ENCODE assay signal across 1 cellular context in the genomic region with DNA sequence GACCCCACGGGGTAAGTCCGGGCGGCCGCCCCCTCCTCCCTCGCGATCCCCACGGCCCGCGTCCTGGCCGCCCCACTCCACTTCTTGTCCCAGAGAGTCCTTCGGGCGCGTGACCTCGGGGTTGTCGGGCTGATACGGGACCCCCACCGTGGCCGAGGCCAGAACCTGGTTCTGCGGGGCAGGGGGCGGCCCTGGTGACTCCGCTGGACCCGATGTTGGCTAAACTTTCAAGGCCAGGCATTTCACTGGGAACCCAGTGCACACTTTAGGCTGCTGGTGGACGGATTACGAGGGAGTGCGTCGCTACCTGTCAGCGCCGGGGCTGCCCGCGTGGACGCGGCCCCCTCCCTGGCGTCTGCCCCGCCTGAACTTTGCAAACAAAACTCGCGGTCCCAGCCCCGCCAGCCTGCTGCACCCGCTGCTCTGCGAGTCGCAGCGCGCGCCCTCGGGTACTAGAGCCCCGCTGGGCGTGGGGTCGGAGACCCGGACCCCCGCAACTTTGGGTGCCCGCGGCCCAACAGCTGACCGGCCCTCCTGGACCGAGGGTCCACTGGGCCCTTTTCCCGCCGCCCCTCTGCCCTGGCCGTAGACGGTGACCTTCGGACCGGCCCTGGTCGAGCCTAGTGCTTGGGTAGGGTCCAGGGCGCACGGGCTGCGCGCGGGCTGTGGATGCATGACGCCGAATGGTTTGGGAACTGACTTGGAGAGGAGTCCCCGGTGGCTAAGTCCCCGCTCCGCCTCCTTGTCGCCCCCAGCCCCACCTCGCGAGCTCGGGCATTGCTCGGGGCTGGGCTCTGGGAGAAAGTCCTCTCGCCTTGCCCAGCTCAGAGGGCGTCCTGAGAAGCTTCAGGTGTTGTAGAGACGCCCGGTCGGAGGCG.
TF ChIP-seq lines count a peak whose summit lies in the region.

No MANE protein-coding gene starts in this region.

TF ChIP-seq in HepG2, 621 proteins besides CTCF, POLR2A, EP300 and RAD21 (continued from another document and continues in another):
- no peak for TF ChIP-seq DMTF1 (CRISPR knock-in tag; IDR thresholded peaks at IDR 0.05)
- peak; percentile 91 for TF ChIP-seq ZFP41 (CRISPR knock-in tag; IDR thresholded peaks at IDR 0.05; ENCODE audit: borderline replicate concordance)
- TF ChIP-seq CREB1 (IDR thresholded peaks at IDR 0.05): no peak
- no peak for TF ChIP-seq CREB1 (CRISPR knock-in tag; IDR thresholded peaks at IDR 0.05)
- no peak for TF ChIP-seq EZH2 (conservative IDR thresholded peaks at IDR 0.05; ENCODE audit: low read depth, low read length)
- peak; percentile 84 for TF ChIP-seq DMAP1 (CRISPR knock-in tag; IDR thresholded peaks at IDR 0.05)
- peak; percentile 52; the same call in 1 of the 2 replicates for TF ChIP-seq SALL2 (CRISPR knock-in tag; IDR thresholded peaks at IDR 0.05)
- TF ChIP-seq ZNF768 (CRISPR knock-in tag; IDR thresholded peaks at IDR 0.05): no peak; the same call in 1 of the 2 replicates
- no peak for TF ChIP-seq LRRFIP1 (CRISPR knock-in tag; conservative IDR thresholded peaks at IDR 0.05)
- no peak for TF ChIP-seq ZNF260 (CRISPR knock-in tag; IDR thresholded peaks at IDR 0.05; ENCODE audit: borderline replicate concordance, low read depth)
- no peak for TF ChIP-seq ZNF12 (CRISPR knock-in tag; IDR thresholded peaks at IDR 0.05)
- no peak for TF ChIP-seq GATA4 (IDR thresholded peaks at IDR 0.05; ENCODE audit: borderline replicate concordance, low read depth)
- TF ChIP-seq SNAI1 (CRISPR knock-in tag; IDR thresholded peaks at IDR 0.05; ENCODE audit: borderline replicate concordance): peak; percentile 92; the same call in 1 of the 2 replicates
- TF ChIP-seq MAFG (CRISPR knock-in tag; IDR thresholded peaks at IDR 0.05): no peak
- TF ChIP-seq, protein P1, sequence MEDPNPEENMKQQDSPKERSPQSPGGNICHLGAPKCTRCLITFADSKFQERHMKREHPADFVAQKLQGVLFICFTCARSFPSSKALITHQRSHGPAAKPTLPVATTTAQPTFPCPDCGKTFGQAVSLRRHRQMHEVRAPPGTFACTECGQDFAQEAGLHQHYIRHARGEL (CRISPR knock-in tag; IDR thresholded peaks at IDR 0.05): no peak; the same call in 1 of the 2 replicates
- TF ChIP-seq ZNF354B (CRISPR knock-in tag; IDR thresholded peaks at IDR 0.05): 0 out of 2 replicates have a peak, but pooled peaks have one; percentile 21
- no peak for TF ChIP-seq ZFP37 (CRISPR knock-in tag; IDR thresholded peaks at IDR 0.05; ENCODE audit: borderline replicate concordance)
- peak; percentile 10; the same call in 1 of the 2 replicates for TF ChIP-seq THAP11 (CRISPR knock-in tag; IDR thresholded peaks at IDR 0.05)
- TF ChIP-seq, protein P2, sequence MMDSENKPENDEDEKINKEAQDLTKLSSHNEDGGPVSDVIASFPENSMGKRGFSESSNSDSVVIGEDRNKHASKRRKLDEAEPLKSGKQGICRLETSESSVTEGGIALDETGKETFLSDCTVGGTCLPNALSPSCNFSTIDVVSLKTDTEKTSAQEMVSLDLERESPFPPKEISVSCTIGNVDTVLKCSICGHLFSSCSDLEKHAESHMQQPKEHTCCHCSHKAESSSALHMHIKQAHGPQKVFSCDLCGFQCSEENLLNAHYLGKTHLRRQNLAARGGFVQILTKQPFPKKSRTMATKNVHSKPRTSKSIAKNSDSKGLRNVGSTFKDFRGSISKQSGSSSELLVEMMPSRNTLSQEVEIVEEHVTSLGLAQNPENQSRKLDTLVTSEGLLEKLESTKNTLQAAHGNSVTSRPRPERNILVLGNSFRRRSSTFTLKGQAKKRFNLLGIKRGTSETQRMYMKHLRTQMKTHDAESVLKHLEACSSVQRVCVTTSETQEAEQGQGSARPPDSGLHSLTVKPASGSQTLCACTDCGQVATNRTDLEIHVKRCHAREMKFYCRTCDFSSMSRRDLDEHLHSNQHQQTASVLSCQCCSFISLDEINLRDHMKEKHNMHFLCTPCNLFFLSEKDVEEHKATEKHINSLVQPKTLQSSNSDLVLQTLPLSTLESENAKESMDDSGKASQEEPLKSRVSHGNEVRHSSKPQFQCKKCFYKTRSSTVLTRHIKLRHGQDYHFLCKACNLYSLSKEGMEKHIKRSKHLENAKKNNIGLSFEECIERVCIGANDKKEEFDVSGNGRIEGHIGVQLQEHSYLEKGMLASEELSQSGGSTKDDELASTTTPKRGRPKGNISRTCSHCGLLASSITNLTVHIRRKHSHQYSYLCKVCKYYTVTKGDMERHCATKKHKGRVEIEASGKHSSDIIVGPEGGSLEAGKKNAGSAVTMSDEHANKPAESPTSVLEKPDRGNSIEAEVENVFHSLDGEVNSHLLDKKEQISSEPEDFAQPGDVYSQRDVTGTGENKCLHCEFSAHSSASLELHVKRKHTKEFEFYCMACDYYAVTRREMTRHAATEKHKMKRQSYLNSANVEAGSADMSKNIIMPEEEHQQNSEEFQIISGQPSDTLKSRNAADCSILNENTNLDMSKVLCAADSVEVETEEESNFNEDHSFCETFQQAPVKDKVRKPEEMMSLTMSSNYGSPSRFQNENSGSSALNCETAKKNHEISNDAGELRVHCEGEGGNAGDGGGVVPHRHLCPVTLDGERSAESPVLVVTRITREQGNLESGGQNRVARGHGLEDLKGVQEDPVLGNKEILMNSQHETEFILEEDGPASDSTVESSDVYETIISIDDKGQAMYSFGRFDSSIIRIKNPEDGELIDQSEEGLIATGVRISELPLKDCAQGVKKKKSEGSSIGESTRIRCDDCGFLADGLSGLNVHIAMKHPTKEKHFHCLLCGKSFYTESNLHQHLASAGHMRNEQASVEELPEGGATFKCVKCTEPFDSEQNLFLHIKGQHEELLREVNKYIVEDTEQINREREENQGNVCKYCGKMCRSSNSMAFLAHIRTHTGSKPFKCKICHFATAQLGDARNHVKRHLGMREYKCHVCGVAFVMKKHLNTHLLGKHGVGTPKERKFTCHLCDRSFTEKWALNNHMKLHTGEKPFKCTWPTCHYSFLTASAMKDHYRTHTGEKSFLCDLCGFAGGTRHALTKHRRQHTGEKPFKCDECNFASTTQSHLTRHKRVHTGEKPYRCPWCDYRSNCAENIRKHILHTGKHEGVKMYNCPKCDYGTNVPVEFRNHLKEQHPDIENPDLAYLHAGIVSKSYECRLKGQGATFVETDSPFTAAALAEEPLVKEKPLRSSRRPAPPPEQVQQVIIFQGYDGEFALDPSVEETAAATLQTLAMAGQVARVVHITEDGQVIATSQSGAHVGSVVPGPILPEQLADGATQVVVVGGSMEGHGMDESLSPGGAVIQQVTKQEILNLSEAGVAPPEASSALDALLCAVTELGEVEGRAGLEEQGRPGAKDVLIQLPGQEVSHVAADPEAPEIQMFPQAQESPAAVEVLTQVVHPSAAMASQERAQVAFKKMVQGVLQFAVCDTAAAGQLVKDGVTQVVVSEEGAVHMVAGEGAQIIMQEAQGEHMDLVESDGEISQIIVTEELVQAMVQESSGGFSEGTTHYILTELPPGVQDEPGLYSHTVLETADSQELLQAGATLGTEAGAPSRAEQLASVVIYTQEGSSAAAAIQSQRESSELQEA (CRISPR knock-in tag; IDR thresholded peaks at IDR 0.05; ENCODE audit: not compliant biosample characterization): no peak
- TF ChIP-seq ZNF615 (CRISPR knock-in tag; IDR thresholded peaks at IDR 0.05; ENCODE audit: borderline replicate concordance): no peak
- TF ChIP-seq ZNF446 (CRISPR knock-in tag; IDR thresholded peaks at IDR 0.05): peak; percentile 75; the same call in 1 of the 2 replicates
- TF ChIP-seq ZSCAN30 (CRISPR knock-in tag; IDR thresholded peaks at IDR 0.05): no peak
- TF ChIP-seq ZNF431 (CRISPR knock-in tag; IDR thresholded peaks at IDR 0.05; ENCODE audit: borderline replicate concordance, low read depth): 0 out of 2 replicates have a peak, but pooled peaks have one; percentile 57
- no peak for TF ChIP-seq GPBP1L1 (CRISPR knock-in tag; IDR thresholded peaks at IDR 0.05)
- TF ChIP-seq NCOA1 (CRISPR knock-in tag; IDR thresholded peaks at IDR 0.05): 0 out of 2 replicates have a peak, but pooled peaks have one; percentile 83
- TF ChIP-seq NCOA5 (CRISPR knock-in tag; IDR thresholded peaks at IDR 0.05): no peak
- TF ChIP-seq, protein P3, sequence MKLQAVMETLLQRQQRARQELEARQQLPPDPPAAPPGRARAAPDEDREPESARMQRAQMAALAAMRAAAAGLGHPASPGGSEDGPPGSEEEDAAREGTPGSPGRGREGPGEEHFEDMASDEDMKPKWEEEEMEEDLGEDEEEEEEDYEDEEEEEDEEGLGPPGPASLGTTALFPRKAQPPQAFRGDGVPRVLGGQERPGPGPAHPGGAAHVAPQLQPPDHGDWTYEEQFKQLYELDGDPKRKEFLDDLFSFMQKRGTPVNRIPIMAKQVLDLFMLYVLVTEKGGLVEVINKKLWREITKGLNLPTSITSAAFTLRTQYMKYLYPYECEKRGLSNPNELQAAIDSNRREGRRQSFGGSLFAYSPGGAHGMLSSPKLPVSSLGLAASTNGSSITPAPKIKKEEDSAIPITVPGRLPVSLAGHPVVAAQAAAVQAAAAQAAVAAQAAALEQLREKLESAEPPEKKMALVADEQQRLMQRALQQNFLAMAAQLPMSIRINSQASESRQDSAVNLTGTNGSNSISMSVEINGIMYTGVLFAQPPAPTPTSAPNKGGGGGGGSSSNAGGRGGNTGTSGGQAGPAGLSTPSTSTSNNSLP (IDR thresholded peaks at IDR 0.05; ENCODE audit: low read depth, low read length): no peak
- TF ChIP-seq SOX5 (CRISPR knock-in tag; IDR thresholded peaks at IDR 0.05; ENCODE audit: borderline replicate concordance): no peak
- no peak for TF ChIP-seq FLYWCH1 (CRISPR knock-in tag; IDR thresholded peaks at IDR 0.05)
- TF ChIP-seq MIER3 (CRISPR knock-in tag; IDR thresholded peaks at IDR 0.05; ENCODE audit: borderline replicate concordance): no peak
- TF ChIP-seq ATAD3A (CRISPR knock-in tag; IDR thresholded peaks at IDR 0.05): no peak
- no peak for TF ChIP-seq TBP (CRISPR knock-in tag; IDR thresholded peaks at IDR 0.05)
- TF ChIP-seq PAWR (CRISPR knock-in tag; IDR thresholded peaks at IDR 0.05; ENCODE audit: borderline replicate concordance): no peak
- peak; percentile 75 for TF ChIP-seq ISL2 (CRISPR knock-in tag; IDR thresholded peaks at IDR 0.05)
- TF ChIP-seq ZNF850 (CRISPR knock-in tag; conservative IDR thresholded peaks at IDR 0.05): no peak
- TF ChIP-seq, protein P4, sequence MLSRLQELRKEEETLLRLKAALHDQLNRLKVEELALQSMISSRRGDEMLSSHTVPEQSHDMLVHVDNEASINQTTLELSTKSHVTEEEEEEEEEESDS (CRISPR knock-in tag; IDR thresholded peaks at IDR 0.05; ENCODE audit: borderline replicate concordance): no peak
- TF ChIP-seq SIX4 (CRISPR knock-in tag; IDR thresholded peaks at IDR 0.05): 0 out of 2 replicates have a peak, but pooled peaks have one; percentile 49
- TF ChIP-seq ZBTB37 (CRISPR knock-in tag; IDR thresholded peaks at IDR 0.05): no peak
- TF ChIP-seq ZNF274 (CRISPR knock-in tag; IDR thresholded peaks at IDR 0.05): peak; percentile 73
